In genomic region chr10:3140280-3140679, GRCh38 we compare ENCODE assay signal across 27 cellular contexts. TPM values are rescaled to one million over a fixed set of nuclear protein-coding genes. Genes with fewer than 3 reads are reported as not detected.
A peak's percentile ranks its signal among the peaks of the same experiment; 100 is the strongest.
DNase-seq lines count a peak whose midpoint lies in the region; ATAC-seq, FAIRE-seq and TF ChIP-seq lines count a peak whose summit lies in the region.
"Had no signal": no experiment of that assay in that cellular context is flagged by ENCODE, and none has a peak within 500 bp of the region (broad histone marks: within the 10 kb centered on the region; RNA-seq: fewer than 3 reads in every experiment).

No MANE protein-coding gene starts in this region.

- no peak overlapping the region for H2AFZ ChIP-seq in mammary epithelial cell (ENCODE audit: low read depth, low read length)
- no peak overlapping the region for H2AFZ ChIP-seq in K562 (ENCODE audit: low read depth, low read length)

- no peak overlapping the region for H3K4me3 ChIP-seq in breast epithelium
- no peak overlapping the region for H3K4me3 ChIP-seq in mammary epithelial cell (replicated peaks in 1 of 3; ENCODE audit: insufficient read depth in 1 of 3, low read depth in 2 of 3, low read length in 3 of 3)
- no peak overlapping the region for H3K4me3 ChIP-seq in K562
- H3K4me3 ChIP-seq in vagina = no peak overlapping the region
- H3K4me3 ChIP-seq: BLaER1, body of pancreas, heart right ventricle, mucosa of descending colon, skin epidermis had no signal

- H3K9me1 ChIP-seq in K562 (ENCODE audit: control insufficient read depth, insufficient read depth, low read length) = no peaks in the 10 kb centered on the region

- WGBS in mammary epithelial cell (ENCODE audit: low coverage, missing lambda C conversion rate) = 40% methylated on average over 7 of the region's 9 CpGs
- WGBS in K562 (ENCODE audit: insufficient coverage, low coverage, missing lambda C conversion rate) = 90% methylated on average over 9 of the region's 9 CpGs

- no peak for ATAC-seq in K562
- ATAC-seq in left colon = peak; percentile 38
- no peak for ATAC-seq in GM21786 (IDR thresholded peaks at IDR 0.05; ENCODE audit: unreplicated experiment)
- ATAC-seq: body of pancreas; mucosa of descending colon; stimulated activated memory B cell treated with anti-CD40 and anti-IgM and Interleukin-4, amounts not matched to agents 10 μg/mL and 1 μg/mL and 100 μg/mL, for 72 hours had no signal

- H3K9me3 ChIP-seq in breast epithelium (no peaks in the 10 kb centered on the region), mammary epithelial cell (replicated peaks; ENCODE audit: insufficient read depth, low read length) (no peaks in the 10 kb centered on the region), K562 (replicated peaks; ENCODE audit: control insufficient read depth, insufficient read depth, low read depth, low read length) (no peaks in the 10 kb centered on the region), vagina (no peaks in the 10 kb centered on the region)
- H3K9me3 ChIP-seq: BLaER1, body of pancreas, Caco-2, heart right ventricle, mucosa of descending colon had no signal

- FAIRE-seq in K562 (lab: Jason Lieb, UNC) = no peak
- FAIRE-seq: GM19239 had no signal

- peaks cover 28% of the 10 kb centered on the region for H3K36me3 ChIP-seq in breast epithelium
- peaks cover 60% of the 10 kb centered on the region for H3K36me3 ChIP-seq in mammary epithelial cell (ENCODE audit: insufficient read depth, low read length)
- peaks cover 98% of the 10 kb centered on the region for H3K36me3 ChIP-seq in K562 (ENCODE audit: control insufficient read depth, insufficient read depth, low read length)
- peaks cover 5 to 96% of the 10 kb centered on the region in 2 donors for H3K36me3 ChIP-seq in vagina

- dilution Hi-C loops in mammary epithelial cell (cut with HindIII; ENCODE audit: low sequenced_read_pairs) = no loop called here

- in situ Hi-C loops in mammary epithelial cell (cut with MboI; ENCODE audit: low sequenced_read_pairs in 2 of 2) (no loop called here), K562 (cut with MboI) (no loop called here)

- TF ChIP-seq CTCF in breast epithelium (IDR thresholded peaks at IDR 0.05) = no peak
- TF ChIP-seq CTCF in mammary epithelial cell (conservative IDR thresholded peaks at IDR 0.05 in 1 of 2, IDR thresholded peaks at IDR 0.05 in 1 of 2; ENCODE audit: extremely low read depth in 1 of 2, insufficient read depth in 1 of 2, low read depth in 1 of 2, low read length in 2 of 2) = no peak
- TF ChIP-seq CTCF in K562 (IDR thresholded peaks at IDR 0.05 in 2 of 3, conservative IDR thresholded peaks at IDR 0.05 in 1 of 3; ENCODE audit: insufficient read depth in 2 of 3, low read depth in 1 of 3, low read length in 3 of 3) = no peak
- TF ChIP-seq CTCF in vagina (IDR thresholded peaks at IDR 0.05) = no peak

- POLR2A ChIA-PET in K562 (lab: Yijun Ruan, JAX) = no interaction called here

- no peak for TF ChIP-seq RAD21 in K562 (CRISPR knock-in tag; conservative IDR thresholded peaks at IDR 0.05 in 1 of 2, IDR thresholded peaks at IDR 0.05 in 1 of 2)

- H3K4me2 ChIP-seq in mammary epithelial cell (ENCODE audit: insufficient read depth, low read depth, low read length) (no peak overlapping the region), K562 (ENCODE audit: insufficient read depth, low read length) (no peak overlapping the region)
- H3K4me2 ChIP-seq: BLaER1 had no signal

- TF ChIP-seq EP300 in K562 (IDR thresholded peaks at IDR 0.05; ENCODE audit: low read length) = no peak

- H3K27ac ChIP-seq in breast epithelium = peak overlapping the region; percentile 10 to 15
- H3K27ac ChIP-seq in mammary epithelial cell (ENCODE audit: insufficient read depth, low read depth, low read length) = no peak overlapping the region
- no peak overlapping the region for H3K27ac ChIP-seq in K562 (ENCODE audit: extremely low read depth, low read depth, low read length)
- H3K27ac ChIP-seq in vagina = peak overlapping the region; percentile 19
- H3K27ac ChIP-seq: BLaER1, body of pancreas, skin epidermis had no signal

- H3K79me2 ChIP-seq in mammary epithelial cell (ENCODE audit: insufficient read depth, low read length) = no peaks in the 10 kb centered on the region
- no peaks in the 10 kb centered on the region for H3K79me2 ChIP-seq in K562 (ENCODE audit: control insufficient read depth, insufficient read depth, low read length)

- no peak for TF ChIP-seq POLR2A in breast epithelium (IDR thresholded peaks at IDR 0.05)
- no peak for TF ChIP-seq POLR2A in K562 (conservative IDR thresholded peaks at IDR 0.05)
- TF ChIP-seq POLR2A in vagina (IDR thresholded peaks at IDR 0.05) = no peak

- H4K20me1 ChIP-seq in mammary epithelial cell (ENCODE audit: insufficient read depth, low read length) (peaks cover 3% of the 10 kb centered on the region), K562 (replicated peaks; ENCODE audit: control insufficient read depth, insufficient read depth, low read length) (no peaks in the 10 kb centered on the region)

- H3K27me3 ChIP-seq in breast epithelium (no peaks in the 10 kb centered on the region), mammary epithelial cell (ENCODE audit: insufficient read depth, low read length) (no peaks in the 10 kb centered on the region), K562 (ENCODE audit: control insufficient read depth in 2 of 2, insufficient read depth in 2 of 2, low read length in 2 of 2) (no peaks in the 10 kb centered on the region), vagina (no peaks in the 10 kb centered on the region)
- H3K27me3 ChIP-seq: BLaER1, body of pancreas, heart right ventricle had no signal

- CTCF ChIA-PET in mammary epithelial cell (lab: Charles Lee; ENCODE audit: low non-redundant PET) = no interaction called here
- CTCF ChIA-PET in K562 (lab: Yijun Ruan, JAX; ENCODE audit: low intra/inter-chr PET ratio) = no interaction called here

- H3K9ac ChIP-seq in mammary epithelial cell (ENCODE audit: insufficient read depth, low read length) (no peak overlapping the region), K562 (ENCODE audit: insufficient read depth in 1 of 2, low read depth in 2 of 2, low read length in 2 of 2) (no peak overlapping the region)
- H3K9ac ChIP-seq: BLaER1 had no signal

- intact Hi-C loops in breast epithelium (cut with DNase I; ENCODE audit: low total_unique reads) = no loop called here
- intact Hi-C loops in mammary epithelial cell (cut with micrococcal nuclease) = no loop called here
- intact Hi-C loops in K562 (cut with micrococcal nuclease) = no loop called here
- intact Hi-C loops in left colon (cut with DNase I, micrococcal nuclease) = no loop called here
- intact Hi-C loops in vagina (cut with DNase I) = no loop called here

- H3K4me1 ChIP-seq in breast epithelium (no peaks in the 10 kb centered on the region), mammary epithelial cell (ENCODE audit: insufficient read depth, low read length) (peaks cover 5% of the 10 kb centered on the region), K562 (replicated peaks in 1 of 2; ENCODE audit: control insufficient read depth in 2 of 2, insufficient read depth in 2 of 2, low read length in 2 of 2) (peaks cover 0 to 4% of the 10 kb centered on the region in 2 experiments; a peak in 1 of 5 replicates), vagina (no peaks in the 10 kb centered on the region)
- H3K4me1 ChIP-seq: body of pancreas had no signal

- no TSS peak for BruUV-seq in mammary epithelial cell (replicated peaks; lab: Mats Ljungman, UMichigan)
- no TSS peak for BruUV-seq in K562 (replicated peaks; lab: Mats Ljungman, UMichigan)

- DNase-seq in breast epithelium (ENCODE audit: low spot score in 2 of 2) (no peak), mammary epithelial cell (no peak), K562 (ENCODE audit: extremely low read depth in 1 of 4, low spot score in 3 of 4) (no peak), left colon (no peak), vagina (ENCODE audit: extremely low spot score in 2 of 2) (no peak), H4 (ENCODE audit: low spot score) (no peak)
- no peak for DNase-seq in stimulated activated CD8-positive, alpha-beta memory T cell treated with anti-CD3 and anti-CD28 coated beads, Interleukin-4, amount 100 ng/mL, for 48 hours
- DNase-seq: activated CD4-positive, CD25-positive, alpha-beta regulatory T cell treated with anti-CD3 and anti-CD28 coated beads, Interleukin-2, amount 50 U/mL, for 72 hours; activated T-cell treated with anti-CD3 and anti-CD28 coated beads, Interleukin-2, amount 50 U/mL, for 48 hours; body of pancreas; Caco-2; cortex of kidney; heart right ventricle; Kasumi-1; mucosa of descending colon; NCI-H1048; NCI-H187 treated with DMSO at 0.1 percent for 48 hours; NCI-H226; NCI-H82; PC-3; SIG-M5; stimulated activated CD4-positive, alpha-beta T cell treated with anti-CD3 and anti-CD28 coated beads, Interleukin-2, amount 100 ng/mL, for 24 hours had no signal

TF ChIP-seq in K562, 482 proteins besides CTCF, POLR2A, EP300 and RAD21:
- TF ChIP-seq POLR2AphosphoS2 (IDR thresholded peaks at IDR 0.05; ENCODE audit: low read length) (0 out of 2 replicates have a peak, but pooled peaks have one; percentile 3), MTF1 (CRISPR knock-in tag; IDR thresholded peaks at IDR 0.05; ENCODE audit: borderline replicate concordance) (no peak)

RNA-seq across cellular contexts. Expression of gene PITRM1, which starts 32.3 kb away (rescaled TPM):
- total RNA-seq in breast epithelium (10 to 100 TPM; 64.9 to 76.0 (median 75.8) TPM), mammary epithelial cell (100 to 1,000 TPM in 1 of 2 donors, 10 to 100 TPM in 1; 99.0 to 127 TPM), K562 (2014; rRNA removed) (44.0 and 48.8 TPM in 2 replicates), K562 (2014; rRNA removed; fragmentation: Illumina TruSeq; extraction: Trizol) (37.2 and 39.7 TPM in 2 replicates), K562 (2015; rRNA removed; fragmentation: Illumina TruSeq; extraction: Trizol) (43.6 and 47.2 TPM in 2 replicates), K562 (2021) (63.4 and 70.4 TPM in 2 replicates), left colon (10 to 100 TPM; 52.2 to 54.0 TPM), vagina (58.9 TPM)
- polyA plus RNA-seq in mammary epithelial cell (71.5 TPM), K562 (2011; rRNA removed) (36.9 and 47.9 TPM in 2 replicates), K562 (2014; fragmentation: Illumina TruSeq; extraction: Trizol) (60.4 and 69.6 TPM in 2 replicates), K562 (2014; fragmentation: Nextera tagmentation; extraction: Ambion mirVana) (10 to 100 TPM; 21.1 to 29.2 TPM), K562 (2014; rRNA removed) (34.2 and 35.0 TPM in 2 replicates)
- polyA minus RNA-seq in mammary epithelial cell = 118 TPM
- 163 and 183 TPM in 2 replicates for total RNA-seq in K562 (2011; cell fraction: chromatin; rRNA removed; ENCODE audit: low replicate concordance)
- 87.5 and 88.7 TPM in 2 replicates for total RNA-seq in K562 (2011; cell fraction: nucleolus; rRNA removed)
- total RNA-seq in K562 (2011; cell fraction: nucleoplasm; rRNA removed) = 91.3 and 119 TPM in 2 replicates
- polyA plus RNA-seq in K562 (2011; cell fraction: cytosol; rRNA removed) = 40.0 and 41.1 TPM in 2 replicates
- 186 and 189 TPM in 2 replicates for polyA plus RNA-seq in K562 (2011; cell fraction: nucleus; rRNA removed)
- 49.8 and 55.3 TPM in 2 replicates for polyA plus RNA-seq in K562 (2012)
- 41.6 and 42.9 TPM in 2 replicates for polyA minus RNA-seq in K562 (2011; rRNA and poly(A)+ RNA removed)
- polyA minus RNA-seq in K562 (2011; cell fraction: cytosol; rRNA and poly(A)+ RNA removed) = 38.5 and 39.2 TPM in 2 replicates
- polyA minus RNA-seq in K562 (2011; cell fraction: nucleus; rRNA and poly(A)+ RNA removed) = 48.2 and 73.2 TPM in 2 replicates
- 47.5 and 58.9 TPM in 2 replicates for total RNA-seq in H4 (2014; rRNA removed; shearing (Covaris generic))

Comparison
In these comparisons a context has a peak if more than half of its experiments do, and no peak if none do; other contexts are left out.
1. H3K27ac ChIP-seq: peak in breast epithelium (2 of 2) and vagina (single experiment); none in mammary epithelial cell (single experiment) and K562 (single experiment).